In the genomic region with DNA sequence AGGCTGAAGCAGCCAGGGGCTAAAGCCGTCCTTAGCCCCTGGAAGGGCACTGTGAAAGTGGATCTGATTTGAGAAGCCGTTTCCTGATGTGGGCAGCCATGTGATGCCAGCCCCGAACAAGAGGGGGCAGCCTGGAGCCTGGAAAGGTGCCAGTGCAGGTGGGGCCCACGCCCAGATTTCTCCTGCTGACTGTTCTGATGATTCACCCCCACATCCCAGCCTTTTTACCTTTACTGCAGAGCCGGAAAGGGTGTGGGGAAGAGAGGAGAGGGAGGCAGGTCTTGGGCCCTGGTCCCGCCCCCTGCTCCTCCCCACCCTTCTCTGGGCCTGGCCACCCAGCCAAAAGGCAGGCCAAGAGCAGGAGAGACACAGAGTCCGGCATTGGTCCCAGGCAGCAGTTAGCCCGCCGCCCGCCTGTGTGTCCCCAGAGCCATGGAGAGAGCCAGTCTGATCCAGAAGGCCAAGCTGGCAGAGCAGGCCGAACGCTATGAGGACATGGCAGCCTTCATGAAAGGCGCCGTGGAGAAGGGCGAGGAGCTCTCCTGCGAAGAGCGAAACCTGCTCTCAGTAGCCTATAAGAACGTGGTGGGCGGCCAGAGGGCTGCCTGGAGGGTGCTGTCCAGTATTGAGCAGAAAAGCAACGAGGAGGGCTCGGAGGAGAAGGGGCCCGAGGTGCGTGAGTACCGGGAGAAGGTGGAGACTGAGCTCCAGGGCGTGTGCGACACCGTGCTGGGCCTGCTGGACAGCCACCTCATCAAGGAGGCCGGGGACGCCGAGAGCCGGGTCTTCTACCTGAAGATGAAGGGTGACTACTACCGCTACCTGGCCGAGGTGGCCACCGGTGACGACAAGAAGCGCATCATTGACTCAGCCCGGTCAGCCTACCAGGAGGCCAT, we compare ENCODE assay signal across 8 cellular contexts. TPM values are rescaled to one million over a fixed set of nuclear protein-coding genes. Genes with fewer than 3 reads are reported as not detected.
DNase-seq lines count a peak whose midpoint lies in the region; ATAC-seq, FAIRE-seq and TF ChIP-seq lines count a peak whose summit lies in the region.

A gene (plus strand): TSS at position 369 of the 896 bp plus-strand sequence. CDS start 64 bp downstream, at position 433.

- no peaks in the 10 kb centered on the region for H3K9me3 Mint-ChIP-seq in activated naive CD8-positive, alpha-beta T cell (ENCODE audit: low read depth)

- peaks cover 67% of the 10 kb centered on the region for H3K4me1 ChIP-seq in PC-9 (replicated peaks; ENCODE audit: insufficient read depth)
- peaks cover 0 to 5% of the 10 kb centered on the region in 2 donors for H3K4me1 ChIP-seq in kidney (ENCODE audit: control insufficient read depth in 1 of 2, insufficient read depth in 1 of 2, low read depth in 1 of 2, low read length in 2 of 2)

- H3K27me3 ChIP-seq in PC-9 (ENCODE audit: insufficient read depth, low read depth) = no peaks in the 10 kb centered on the region

- no peaks in the 10 kb centered on the region for H3K36me3 ChIP-seq in PC-9 (ENCODE audit: low read depth)
- H3K36me3 ChIP-seq in kidney (ENCODE audit: control insufficient read depth in 1 of 2, insufficient read depth in 2 of 2, low read length in 2 of 2) = no peaks in the 10 kb centered on the region

- no peaks in the 10 kb centered on the region for H3K9me3 ChIP-seq in PC-9 (ENCODE audit: insufficient read depth, low read depth)
- no peaks in the 10 kb centered on the region for H3K9me3 ChIP-seq in kidney (ENCODE audit: control insufficient read depth in 1 of 2, low read length in 2 of 2)

- ATAC-seq in sciatic nerve = no peak
- no peak for ATAC-seq in GM19328 (IDR thresholded peaks at IDR 0.05; ENCODE audit: unreplicated experiment)

- H3K4me2 ChIP-seq in PC-9 = peak within 1 kb of the TSS; percentile 87

- peak within 1 kb of the TSS; percentile 99 for H3K4me3 Mint-ChIP-seq in activated naive CD8-positive, alpha-beta T cell

- BruUV-seq in PC-9 (replicated peaks; lab: Mats Ljungman, UMichigan) = TSS peak; percentile 88

- no peaks in the 10 kb centered on the region for H4K20me1 ChIP-seq in PC-9 (ENCODE audit: insufficient read depth)

- H3K79me2 ChIP-seq in PC-9 (ENCODE audit: low read depth) = peaks cover 23% of the 10 kb centered on the region

- CTCF ChIA-PET in PC-9 (lab: Charles Lee) = interaction anchor here (0.8 to 2.0 kb wide), 3 partner anchors 14 to 185 kb away, joined by 3 to 9 read pairs (median 4); no protein-coding TSS in a partner anchor

- H3K36me3 Mint-ChIP-seq in activated naive CD8-positive, alpha-beta T cell = no peaks in the 10 kb centered on the region

- peaks cover 60% of the 10 kb centered on the region for H3F3A ChIP-seq in PC-9 (ENCODE audit: insufficient read depth, low read depth)

- H3K27ac Mint-ChIP-seq in activated naive CD8-positive, alpha-beta T cell = no peak within 1 kb of the TSS

- H3K9ac ChIP-seq in kidney (ENCODE audit: low read length in 2 of 2) = no peak within 1 kb of the TSS

- no peak within 1 kb of the TSS for H2AFZ ChIP-seq in PC-9

- H3K4me3 ChIP-seq in HFF-Myc (replicated peaks; ENCODE audit: low read depth, low read length) (peak within 1 kb of the TSS; percentile 59; the same call in 1 of the 2 replicates), PC-9 (peak within 1 kb of the TSS; percentile 85), kidney (ENCODE audit: low read length in 2 of 2) (peak within 1 kb of the TSS in 1 of 2 donors; percentile 87)

- H3K9me2 ChIP-seq in PC-9 (ENCODE audit: insufficient read depth) = no peaks in the 10 kb centered on the region

- no peak for FAIRE-seq in kidney (lab: Jason Lieb, UNC)

- no peak for DNase-seq in AG09319 (ENCODE audit: extremely low read depth, low read depth)
- DNase-seq in HFF-Myc (ENCODE audit: extremely low read depth, low read depth) = no peak
- DNase-seq in PC-9 = peak; percentile 90 to 93
- peak; percentile 93 for DNase-seq in kidney
- DNase-seq in stimulated activated CD4-positive, alpha-beta T cell treated with anti-CD3 and anti-CD28 coated beads, TNF-alpha, amount 100 ng/mL, for 48 hours (ENCODE audit: low read depth in 3 of 3) = peak; percentile 39 to 60 (median 48)
- DNase-seq in sciatic nerve (ENCODE audit: low spot score) = no peak

- H3K27ac ChIP-seq in PC-9 (peak within 1 kb of the TSS; percentile 100), kidney (ENCODE audit: low read depth in 2 of 2, low read length in 2 of 2) (no peak within 1 kb of the TSS)

- TF ChIP-seq CTCF in AG09319 (IDR thresholded peaks at IDR 0.05; ENCODE audit: low read depth, low read length) (peak; percentile 12), HFF-Myc (IDR thresholded peaks at IDR 0.05; ENCODE audit: low read depth, low read length, missing control alignments) (peak; percentile 46), PC-9 (conservative IDR thresholded peaks at IDR 0.05) (peak; percentile 76), kidney (IDR thresholded peaks at IDR 0.05; ENCODE audit: borderline replicate concordance, extremely low read depth, insufficient read depth) (no peak)

- peaks cover 16% of the 10 kb centered on the region for H3K4me1 Mint-ChIP-seq in activated naive CD8-positive, alpha-beta T cell (ENCODE audit: low read depth)

- POLR2A ChIA-PET in PC-9 (lab: Charles Lee; ENCODE audit: unreplicated experiment) = interaction anchor here (0.7 to 3.2 kb wide), 3 partner anchors 10 to 63 kb away, joined by 4 to 42 read pairs (median 9); no protein-coding TSS in a partner anchor

- intact Hi-C loops in PC-9 (cut with micrococcal nuclease; ENCODE audit: unreplicated experiment) (loop anchor here (1.0 to 10.0 kb wide), 5 partner anchors 10 to 508 kb away; a partner anchor contains a TSS), kidney (cut with DNase I) (no loop called here), sciatic nerve (cut with DNase I) (no loop called here)

- no peaks in the 10 kb centered on the region for H3K27me3 Mint-ChIP-seq in activated naive CD8-positive, alpha-beta T cell

RNA-seq across cellular contexts. Expression of the gene that starts here (rescaled TPM):
- total RNA-seq in PC-9 (2021) (326 and 355 TPM in 2 replicates), kidney (44.7 TPM), sciatic nerve (0.53 TPM)
- polyA plus RNA-seq in kidney (ENCODE audit: insufficient read depth, low read depth, low replicate concordance) = 2.9 TPM

Comparison
In these comparisons a context has a peak if more than half of its experiments do, and no peak if none do; other contexts are left out.
1. RNA of the gene that starts here (total RNA-seq): 326 to 355 TPM in PC-9 and 44.7 TPM in kidney (single experiment); 0.53 TPM in sciatic nerve (single experiment); every median in the first group is over 10 times any median in the second.
2. DNase-seq: peak in PC-9 (2 of 2), kidney (single experiment) and stimulated activated CD4-positive, alpha-beta T cell treated with anti-CD3 and anti-CD28 coated beads, TNF-alpha, amount 100 ng/mL, for 48 hours (3 of 3); none in AG09319 (single experiment), HFF-Myc (single experiment) and sciatic nerve (single experiment).